ENCODE assay signal across 8 cellular contexts in genomic region chr6:113969888-113970807, GRCh38. TPM values are rescaled to one million over a fixed set of nuclear protein-coding genes. Genes with fewer than 3 reads are reported as not detected.
DNase-seq lines count a peak whose midpoint lies in the region; ATAC-seq, FAIRE-seq and TF ChIP-seq lines count a peak whose summit lies in the region.

No MANE protein-coding gene starts in this region.

- peak overlapping the region; percentile 99 for H3K4me3 Mint-ChIP-seq in GM23338

- H3K9me3 ChIP-seq in K562 (replicated peaks; ENCODE audit: control insufficient read depth, insufficient read depth, low read depth, low read length) (no peaks in the 10 kb centered on the region), gastrocnemius medialis (no peaks in the 10 kb centered on the region)

- no peaks in the 10 kb centered on the region for H3K9me3 Mint-ChIP-seq in GM23338

- peaks cover 18% of the 10 kb centered on the region for H3K27me3 Mint-ChIP-seq in GM23338 (ENCODE audit: insufficient read depth, low read depth, poor library complexity)

- H3K79me2 ChIP-seq in GM23338 (replicated peaks; ENCODE audit: insufficient read depth) (peaks cover 61% of the 10 kb centered on the region), K562 (ENCODE audit: control insufficient read depth, insufficient read depth, low read length) (peaks cover 64% of the 10 kb centered on the region)

- H3K9me2 ChIP-seq in GM23338 (ENCODE audit: insufficient read depth), result no peaks in the 10 kb centered on the region

- peaks cover 39% of the 10 kb centered on the region for H3K4me1 Mint-ChIP-seq in GM23338

- in situ Hi-C loops in G401 (cut with HindIII; ENCODE audit: low sequenced_read_pairs) (no loop called here), K562 (cut with MboI) (no loop called here), gastrocnemius medialis (cut with MboI; ENCODE audit: low sequenced_read_pairs in 4 of 4) (no loop called here)

- TF ChIP-seq EP300 in K562 (IDR thresholded peaks at IDR 0.05; ENCODE audit: low read length), result no peak

- BruUV-seq in K562 (replicated peaks; lab: Mats Ljungman, UMichigan), result no TSS peak

- no peak for TF ChIP-seq RAD21 in K562 (CRISPR knock-in tag; conservative IDR thresholded peaks at IDR 0.05 in 1 of 2, IDR thresholded peaks at IDR 0.05 in 1 of 2)

- H2AFZ ChIP-seq in GM23338, result peak overlapping the region; percentile 92; the same call in 1 of the 2 replicates
- peak overlapping the region; percentile 99 for H2AFZ ChIP-seq in K562 (ENCODE audit: low read depth, low read length)

- H3K9ac ChIP-seq in K562 (ENCODE audit: insufficient read depth in 1 of 2, low read depth in 2 of 2, low read length in 2 of 2), result peak overlapping the region; percentile 86 to 93

- no peaks in the 10 kb centered on the region; the same call in 1 of the 2 replicates for H3F3A ChIP-seq in GM23338 (replicated peaks; ENCODE audit: low read depth)

- peak overlapping the region; percentile 99 for H3K27ac ChIP-seq in GM23338 (ENCODE audit: low read depth)
- H3K27ac ChIP-seq in K562 (ENCODE audit: extremely low read depth, low read depth, low read length), result peak overlapping the region; percentile 92
- H3K27ac ChIP-seq in gastrocnemius medialis, result peak overlapping the region; percentile 90 to 98 (median 95)

- H3K27ac Mint-ChIP-seq in GM23338, result peak overlapping the region; percentile 99

- H3K9me1 ChIP-seq in K562 (ENCODE audit: control insufficient read depth, insufficient read depth, low read length), result no peaks in the 10 kb centered on the region

- H3K27me3 ChIP-seq in GM23338 (ENCODE audit: insufficient read depth), result peaks cover 9% of the 10 kb centered on the region
- no peaks in the 10 kb centered on the region for H3K27me3 ChIP-seq in K562 (ENCODE audit: control insufficient read depth in 2 of 2, insufficient read depth in 2 of 2, low read length in 2 of 2)
- H3K27me3 ChIP-seq in gastrocnemius medialis, result no peaks in the 10 kb centered on the region

- FAIRE-seq in K562 (lab: Jason Lieb, UNC), result peak; percentile 15

- peak overlapping the region; percentile 89 for H3K4me2 ChIP-seq in GM23338
- peak overlapping the region; percentile 89 for H3K4me2 ChIP-seq in K562 (ENCODE audit: insufficient read depth, low read length)

- H3K4me1 ChIP-seq in GM23338 (ENCODE audit: insufficient read depth) (peaks cover 42% of the 10 kb centered on the region), K562 (replicated peaks in 1 of 2; ENCODE audit: control insufficient read depth in 2 of 2, insufficient read depth in 2 of 2, low read length in 2 of 2) (peaks cover 5 to 10% of the 10 kb centered on the region in 2 experiments; a peak in 4 of 5 replicates), gastrocnemius medialis (peaks cover 36 to 50% of the 10 kb centered on the region in 2 donors)

- H3K4me3 ChIP-seq in GM23338, result peak overlapping the region; percentile 98
- H3K4me3 ChIP-seq in LNCaP clone FGC (ENCODE audit: low read depth, low read length), result peak overlapping the region; percentile 71
- peak overlapping the region; percentile 78 for H3K4me3 ChIP-seq in K562
- H3K4me3 ChIP-seq in iPS-11a (ENCODE audit: low read depth, low read length), result peak overlapping the region; percentile 73
- H3K4me3 ChIP-seq in gastrocnemius medialis, result peak overlapping the region; percentile 90 to 100 (median 98)

- TF ChIP-seq POLR2A in K562 (conservative IDR thresholded peaks at IDR 0.05), result no peak
- no peak for TF ChIP-seq POLR2A in gastrocnemius medialis (IDR thresholded peaks at IDR 0.05)

- WGBS in K562 (ENCODE audit: insufficient coverage, low coverage, missing lambda C conversion rate), result under 1% methylated on average over 13 of the region's 70 CpGs

- peak; percentile 43 for DNase-seq in G401 (ENCODE audit: low spot score)
- DNase-seq in GM23338 (ENCODE audit: low spot score), result peak; percentile 73
- DNase-seq in LNCaP clone FGC (ENCODE audit: low read depth), result no peak
- DNase-seq in T-helper 9 cell, result peak; percentile 34
- peak; percentile 57 to 71 (median 64) for DNase-seq in K562 (ENCODE audit: extremely low read depth in 1 of 4, low spot score in 3 of 4)
- peak in 1 of 2 donors; percentile 29 for DNase-seq in gastrocnemius medialis
- DNase-seq in GOT3 (lab: John Stamatoyannopoulos, UW), result no peak

- ATAC-seq in GM23338 (peak; percentile 64), K562 (peak; percentile 79), gastrocnemius medialis (peak; percentile 56 to 62)

- POLR2A ChIA-PET in K562 (lab: Yijun Ruan, JAX), result interaction anchor here (0.6 to 2.7 kb wide), 4 partner anchors 10 to 1577 kb away, joined by 4 to 14 read pairs (median 4); no protein-coding TSS in a partner anchor

- TF ChIP-seq CTCF in GM23338 (conservative IDR thresholded peaks at IDR 0.05; ENCODE audit: low read depth in 2 of 2), result no peak
- no peak for TF ChIP-seq CTCF in LNCaP clone FGC (IDR thresholded peaks at IDR 0.05; ENCODE audit: control insufficient read depth, extremely low read depth, insufficient read depth)
- TF ChIP-seq CTCF in K562 (IDR thresholded peaks at IDR 0.05 in 2 of 3, conservative IDR thresholded peaks at IDR 0.05 in 1 of 3; ENCODE audit: insufficient read depth in 2 of 3, low read depth in 1 of 3, low read length in 3 of 3), result no peak
- TF ChIP-seq CTCF in gastrocnemius medialis (IDR thresholded peaks at IDR 0.05 in 4 of 5, conservative IDR thresholded peaks at IDR 0.05 in 1 of 5), result no peak

- H4K20me1 ChIP-seq in GM23338 (replicated peaks; ENCODE audit: insufficient read depth) (peaks cover 29% of the 10 kb centered on the region), K562 (replicated peaks; ENCODE audit: control insufficient read depth, insufficient read depth, low read length) (peaks cover 6% of the 10 kb centered on the region)

- peaks cover 8% of the 10 kb centered on the region for H3K36me3 Mint-ChIP-seq in GM23338 (ENCODE audit: low read depth)

- intact Hi-C loops in K562 (cut with micrococcal nuclease) (no loop called here), gastrocnemius medialis (cut with DNase I; ENCODE audit: low total_unique reads) (no loop called here)

- H3K36me3 ChIP-seq in GM23338 (ENCODE audit: insufficient read depth) (no peaks in the 10 kb centered on the region), K562 (ENCODE audit: control insufficient read depth, insufficient read depth, low read length) (peaks cover 10% of the 10 kb centered on the region; the same call in 1 of the 3 replicates), gastrocnemius medialis (no peaks in the 10 kb centered on the region)

- CTCF ChIA-PET in K562 (lab: Yijun Ruan, JAX; ENCODE audit: low intra/inter-chr PET ratio), result interaction anchor here (0.6 kb wide), 1 partner anchor 1927 kb away, joined by 3 read pairs; no protein-coding TSS in a partner anchor

TF ChIP-seq in GM23338, 12 proteins besides CTCF, POLR2A, EP300 and RAD21:
- TF ChIP-seq STAT1 (IDR thresholded peaks at IDR 0.05; ENCODE audit: unreplicated experiment) (no peak), POLR2AphosphoS5 (IDR thresholded peaks at IDR 0.05; ENCODE audit: low read depth) (peak; percentile 41; the same call in 1 of the 2 replicates)

TF ChIP-seq in K562, 482 proteins besides CTCF, POLR2A, EP300 and RAD21 (continues in another document):
- no peak for TF ChIP-seq NCOA1 (IDR thresholded peaks at IDR 0.05; ENCODE audit: low read depth)
- TF ChIP-seq ZNF436 (CRISPR knock-in tag; IDR thresholded peaks at IDR 0.05), result no peak
- peak in 1 of 2 experiments; percentile 41; a peak in 1 of 4 replicates for TF ChIP-seq UBTF (IDR thresholded peaks at IDR 0.05; ENCODE audit: borderline replicate concordance in 1 of 2, low read depth in 2 of 2, low read length in 2 of 2)
- TF ChIP-seq NR2C2 (CRISPR knock-in tag; IDR thresholded peaks at IDR 0.05), result no peak
- no peak for TF ChIP-seq NR2C2 (tag; IDR thresholded peaks at IDR 0.05)
- no peak for TF ChIP-seq MTA1 (IDR thresholded peaks at IDR 0.05; ENCODE audit: borderline replicate concordance)
- no peak for TF ChIP-seq KLF1 (tag; IDR thresholded peaks at IDR 0.05)

RNA-seq across cellular contexts. Expression of gene HDAC2, which starts 0.8 kb away (rescaled TPM):
- total RNA-seq in G401 (2014; rRNA removed; shearing (Covaris generic)), result 176 and 213 TPM in 2 replicates
- total RNA-seq in GM23338 (2014; rRNA removed; shearing (Covaris generic)), result 355 and 413 TPM in 2 replicates
- polyA plus RNA-seq in GM23338 (2016; fragmentation: Nextera tagmentation; extraction: Ambion mirVana), result 324 and 343 TPM in 2 replicates
- 38.7 and 143 TPM in 2 replicates for total RNA-seq in K562 (2011; cell fraction: chromatin; rRNA removed; ENCODE audit: low replicate concordance)
- 19.2 and 24.3 TPM in 2 replicates for total RNA-seq in K562 (2011; cell fraction: nucleolus; rRNA removed)
- 54.0 and 89.6 TPM in 2 replicates for total RNA-seq in K562 (2011; cell fraction: nucleoplasm; rRNA removed)
- total RNA-seq in K562 (2014; rRNA removed), result 75.5 and 85.0 TPM in 2 replicates
- 151 and 174 TPM in 2 replicates for total RNA-seq in K562 (2014; rRNA removed; fragmentation: Illumina TruSeq; extraction: Trizol)
- total RNA-seq in K562 (2015; rRNA removed; fragmentation: Illumina TruSeq; extraction: Trizol), result 133 and 134 TPM in 2 replicates
- total RNA-seq in K562 (2021), result 154 and 161 TPM in 2 replicates
- polyA plus RNA-seq in K562 (2011; rRNA removed), result 187 and 277 TPM in 2 replicates
- 81.2 and 155 TPM in 2 replicates for polyA plus RNA-seq in K562 (2011; cell fraction: cytosol; rRNA removed)
- 38.4 and 56.3 TPM in 2 replicates for polyA plus RNA-seq in K562 (2011; cell fraction: nucleus; rRNA removed)
- polyA plus RNA-seq in K562 (2012), result 140 and 196 TPM in 2 replicates
- 185 and 186 TPM in 2 replicates for polyA plus RNA-seq in K562 (2014; fragmentation: Illumina TruSeq; extraction: Trizol)
- 10 to 100 TPM; 67.0 to 80.7 TPM for polyA plus RNA-seq in K562 (2014; fragmentation: Nextera tagmentation; extraction: Ambion mirVana)
- 191 and 209 TPM in 2 replicates for polyA plus RNA-seq in K562 (2014; rRNA removed)
- polyA minus RNA-seq in K562 (2011; rRNA and poly(A)+ RNA removed), result 465 and 492 TPM in 2 replicates
- 105 and 107 TPM in 2 replicates for polyA minus RNA-seq in K562 (2011; cell fraction: cytosol; rRNA and poly(A)+ RNA removed)
- 37.4 and 54.4 TPM in 2 replicates for polyA minus RNA-seq in K562 (2011; cell fraction: nucleus; rRNA and poly(A)+ RNA removed)
- total RNA-seq in gastrocnemius medialis, result 10 to 100 TPM; 27.9 to 33.7 (median 30.8) TPM

Comparison
In these comparisons a context has a peak if more than half of its experiments do, and no peak if none do; other contexts are left out.
1. DNase-seq: peak in G401 (single experiment), GM23338 (single experiment), T-helper 9 cell (single experiment) and K562 (4 of 4); none in LNCaP clone FGC (single experiment) and GOT3 (single experiment).
2. Peak in every context shown above with its lines, with median percentiles within 50 percentile points of each other: ATAC-seq, H3K27ac ChIP-seq and H3K4me3 ChIP-seq.